In genomic region chr14:47297374-47297773, GRCh38 we compare ENCODE assay signal across 8 cellular contexts.
"Had no signal": no experiment of that assay in that cellular context is flagged by ENCODE, and none has a peak within 500 bp of the region (broad histone marks: within the 10 kb centered on the region; RNA-seq: fewer than 3 reads in every experiment).

No MANE protein-coding gene starts in this region.

- FAIRE-seq: G401.6, GM12878, GM12891, GM12892, GM18507, GM19239 had no signal

- ATAC-seq: GM12878 had no signal

- H3K4me3 ChIP-seq: GM12878 had no signal

- DNase-seq: GDM1, GF-D8 had no signal
